ENCODE assay signal across 20 cellular contexts in the genomic region with DNA sequence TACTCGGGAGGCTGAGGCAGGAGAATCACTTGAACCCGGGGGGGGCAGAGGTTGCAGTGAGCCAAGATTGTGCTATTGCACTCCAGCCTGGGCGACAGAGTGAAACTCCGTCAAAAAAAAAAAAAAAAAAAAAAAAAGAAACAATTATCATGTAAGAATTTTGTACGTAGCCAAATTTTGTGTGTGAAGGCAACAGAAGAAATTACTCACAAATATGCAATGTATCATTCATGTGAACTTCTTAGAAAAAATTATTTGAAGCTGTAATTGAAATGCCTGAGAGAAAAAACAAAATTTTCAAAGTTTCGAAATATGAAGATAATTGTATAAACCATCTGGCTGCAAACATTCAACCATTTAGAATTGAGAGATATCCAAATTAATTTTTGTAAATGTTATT.
"Had no signal": no experiment of that assay in that cellular context is flagged by ENCODE, and none has a peak within 500 bp of the region (broad histone marks: within the 10 kb centered on the region; RNA-seq: fewer than 3 reads in every experiment).

No MANE protein-coding gene starts in this region.

- H3K27me3 ChIP-seq: esophagus squamous epithelium, sigmoid colon, tibial nerve, uterus had no signal

- H3K4me3 Mint-ChIP-seq: activated CD4-positive, alpha-beta memory T cell treated with anti-CD3 and anti-CD28 coated beads, Interleukin-2, amount 10 ng/mL, durations not matched to agents 7 days and 5 days; activated T-cell treated with anti-CD3 and anti-CD28 coated beads, Interleukin-2, amount 50 U/mL, for 4 hours; neural crest cell; stimulated activated effector memory CD8-positive, alpha-beta T cell treated with anti-CD3 and anti-CD28 coated beads, Interleukin-12 subunit alpha, Interleukin-12 subunit beta, amount 100 ng/mL, for 72 hours; T-helper 1 cell treated with Interleukin-12 subunit alpha and Interleukin-12 subunit beta and Interleukin-4 antibody, amounts not matched to agents 30 μg/mL and 1 μg/mL, for 36 hours had no signal

- H3K27ac ChIP-seq: tibial nerve, uterus, WERI-Rb-1 had no signal

- H3K36me3 Mint-ChIP-seq: activated naive CD4-positive, alpha-beta T cell treated with anti-CD3 and anti-CD28 coated beads, Interleukin-2, amount 50 U/mL, for 72 hours; stimulated activated effector memory CD8-positive, alpha-beta T cell treated with anti-CD3 and anti-CD28 coated beads, Interleukin-12 subunit alpha, Interleukin-12 subunit beta, amount 100 ng/mL, for 72 hours had no signal

- H3K36me3 ChIP-seq: esophagus squamous epithelium, sigmoid colon, tibial nerve, uterus, WERI-Rb-1 had no signal

- H3K9me3 ChIP-seq: esophagus squamous epithelium, sigmoid colon, tibial nerve, uterus had no signal

- H3K4me3 ChIP-seq: lung, sigmoid colon, tibial nerve, uterus had no signal

- H3K4me1 Mint-ChIP-seq: activated CD4-positive, alpha-beta memory T cell treated with anti-CD3 and anti-CD28 coated beads, Interleukin-2, amount 10 ng/mL, durations not matched to agents 7 days and 5 days; stimulated activated effector memory CD8-positive, alpha-beta T cell treated with anti-CD3 and anti-CD28 coated beads, Interleukin-12 subunit alpha, Interleukin-12 subunit beta, amount 100 ng/mL, for 72 hours had no signal

- H3K4me1 ChIP-seq: esophagus squamous epithelium, tibial nerve, uterus had no signal

- ATAC-seq: activated naive CD4-positive, alpha-beta T cell treated with anti-CD3 and anti-CD28 coated beads, Interleukin-2, amount 50 U/mL, for 72 hours; activated T-cell treated with anti-CD3 and anti-CD28 coated beads, Interleukin-2, amount 50 U/mL, for 4 hours; stimulated activated effector memory CD8-positive, alpha-beta T cell treated with anti-CD3 and anti-CD28 coated beads, Interleukin-12 subunit alpha, Interleukin-12 subunit beta, amount 100 ng/mL, for 72 hours had no signal

- H3K27ac Mint-ChIP-seq: activated CD4-positive, alpha-beta memory T cell treated with anti-CD3 and anti-CD28 coated beads, Interleukin-2, amount 10 ng/mL, durations not matched to agents 7 days and 5 days; activated naive CD4-positive, alpha-beta T cell treated with anti-CD3 and anti-CD28 coated beads, Interleukin-2, amount 50 U/mL, for 72 hours; stimulated activated effector memory CD8-positive, alpha-beta T cell treated with anti-CD3 and anti-CD28 coated beads, Interleukin-12 subunit alpha, Interleukin-12 subunit beta, amount 100 ng/mL, for 72 hours; T-helper 1 cell treated with Interleukin-12 subunit alpha and Interleukin-12 subunit beta and Interleukin-4 antibody, amounts not matched to agents 30 μg/mL and 1 μg/mL, for 36 hours had no signal

- DNase-seq: activated CD4-positive, alpha-beta memory T cell treated with anti-CD3 and anti-CD28 coated beads, Interleukin-2, amount 10 ng/mL, durations not matched to agents 7 days and 5 days; activated effector memory CD4-positive, alpha-beta T cell treated with Interleukin-2 at 50 U/mL for 16 hours; activated T-cell treated with anti-CD3 and anti-CD28 coated beads, Interleukin-2, amount 50 U/mL, for 4 hours; amniotic stem cell; caudate nucleus; cortex of kidney; effector CD4-positive, alpha-beta T cell; esophagus squamous epithelium; head of caudate nucleus; midbrain; sigmoid colon; stimulated activated CD4-positive, alpha-beta T cell treated with anti-CD3 and anti-CD28 coated beads, Interleukin-12 subunit alpha, Interleukin-12 subunit beta, amount 100 ng/mL, for 4 hours; uterus; WERI-Rb-1 had no signal

- H3K9me3 Mint-ChIP-seq: activated CD4-positive, alpha-beta memory T cell treated with anti-CD3 and anti-CD28 coated beads, Interleukin-2, amount 10 ng/mL, durations not matched to agents 7 days and 5 days; activated naive CD4-positive, alpha-beta T cell treated with anti-CD3 and anti-CD28 coated beads, Interleukin-2, amount 50 U/mL, for 72 hours; activated T-cell treated with anti-CD3 and anti-CD28 coated beads, Interleukin-2, amount 50 U/mL, for 4 hours; neural crest cell; stimulated activated effector memory CD8-positive, alpha-beta T cell treated with anti-CD3 and anti-CD28 coated beads, Interleukin-12 subunit alpha, Interleukin-12 subunit beta, amount 100 ng/mL, for 72 hours; T-helper 1 cell treated with Interleukin-12 subunit alpha and Interleukin-12 subunit beta and Interleukin-4 antibody, amounts not matched to agents 30 μg/mL and 1 μg/mL, for 36 hours had no signal
